ENCODE assay signal across 20 cellular contexts in genomic region chr7:52100-52499, GRCh38.
"Had no signal": no experiment of that assay in that cellular context is flagged by ENCODE, and none has a peak within 500 bp of the region (broad histone marks: within the 10 kb centered on the region; RNA-seq: fewer than 3 reads in every experiment).

No MANE protein-coding gene starts in this region.

- DNase-seq: activated CD4-positive, alpha-beta T cell treated with anti-CD3 and anti-CD28 coated beads for 48 hours; activated CD4-positive, alpha-beta T cell treated with anti-CD3 and anti-CD28 coated beads, Interleukin-2, amount 50 U/mL, for 4 hours; activated CD8-positive, alpha-beta memory T cell treated with anti-CD3 and anti-CD28 coated beads for 24 hours; activated gamma-delta T cell; activated naive CD4-positive, alpha-beta T cell treated with anti-CD3 and anti-CD28 coated beads for 36 hours; activated T-cell treated with anti-CD3 and anti-CD28 coated beads, Interleukin-2, amount 50 U/mL, for 48 hours; amygdala; brain microvascular endothelial cell; Kasumi-1; KBM-7; NCI-H1105 treated with DMSO at 0.1 percent for 48 hours; NCI-H1436 treated with DMSO at 0.1 percent for 48 hours; NCI-H2081; NCI-H345; NCI-H510A; NCI-H69; NK-92 treated with Interleukin-12 subunit alpha and Interleukin-12 subunit beta, amount 100 ng/mL, for 24 hours; SHP77 had no signal

- ATAC-seq: activated CD4-positive, CD25-positive, alpha-beta regulatory T cell treated with anti-CD3 and anti-CD28 coated beads, Interleukin-2, amount 50 U/mL, for 24 hours; activated T-helper 17 cell treated with anti-CD3 and anti-CD28 coated beads, Interleukin-2, amount 50 U/mL, for 72 hours had no signal
